Comparison of ENCODE assay signal across 2 cellular contexts in genomic region chr18:22173928-22174301, GRCh38.
TF ChIP-seq lines count a peak whose summit lies in the region.

No MANE protein-coding gene starts in this region.

TF ChIP-seq in liver, 16 proteins besides CTCF, POLR2A, EP300 and RAD21:
- TF ChIP-seq, protein P1, sequence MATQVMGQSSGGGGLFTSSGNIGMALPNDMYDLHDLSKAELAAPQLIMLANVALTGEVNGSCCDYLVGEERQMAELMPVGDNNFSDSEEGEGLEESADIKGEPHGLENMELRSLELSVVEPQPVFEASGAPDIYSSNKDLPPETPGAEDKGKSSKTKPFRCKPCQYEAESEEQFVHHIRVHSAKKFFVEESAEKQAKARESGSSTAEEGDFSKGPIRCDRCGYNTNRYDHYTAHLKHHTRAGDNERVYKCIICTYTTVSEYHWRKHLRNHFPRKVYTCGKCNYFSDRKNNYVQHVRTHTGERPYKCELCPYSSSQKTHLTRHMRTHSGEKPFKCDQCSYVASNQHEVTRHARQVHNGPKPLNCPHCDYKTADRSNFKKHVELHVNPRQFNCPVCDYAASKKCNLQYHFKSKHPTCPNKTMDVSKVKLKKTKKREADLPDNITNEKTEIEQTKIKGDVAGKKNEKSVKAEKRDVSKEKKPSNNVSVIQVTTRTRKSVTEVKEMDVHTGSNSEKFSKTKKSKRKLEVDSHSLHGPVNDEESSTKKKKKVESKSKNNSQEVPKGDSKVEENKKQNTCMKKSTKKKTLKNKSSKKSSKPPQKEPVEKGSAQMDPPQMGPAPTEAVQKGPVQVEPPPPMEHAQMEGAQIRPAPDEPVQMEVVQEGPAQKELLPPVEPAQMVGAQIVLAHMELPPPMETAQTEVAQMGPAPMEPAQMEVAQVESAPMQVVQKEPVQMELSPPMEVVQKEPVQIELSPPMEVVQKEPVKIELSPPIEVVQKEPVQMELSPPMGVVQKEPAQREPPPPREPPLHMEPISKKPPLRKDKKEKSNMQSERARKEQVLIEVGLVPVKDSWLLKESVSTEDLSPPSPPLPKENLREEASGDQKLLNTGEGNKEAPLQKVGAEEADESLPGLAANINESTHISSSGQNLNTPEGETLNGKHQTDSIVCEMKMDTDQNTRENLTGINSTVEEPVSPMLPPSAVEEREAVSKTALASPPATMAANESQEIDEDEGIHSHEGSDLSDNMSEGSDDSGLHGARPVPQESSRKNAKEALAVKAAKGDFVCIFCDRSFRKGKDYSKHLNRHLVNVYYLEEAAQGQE (IDR thresholded peaks at IDR 0.05): no peak
- no peak for TF ChIP-seq JUND (IDR thresholded peaks at IDR 0.05)
- no peak for TF ChIP-seq NR2F2 (IDR thresholded peaks at IDR 0.05)
TF ChIP-seq in liver: peak in this region for 0.

TF ChIP-seq in HepG2, 621 proteins besides CTCF, POLR2A, EP300 and RAD21 (continued from another document):
- TF ChIP-seq SP140L (CRISPR knock-in tag; IDR thresholded peaks at IDR 0.05; ENCODE audit: borderline replicate concordance) (no peak), ERF (CRISPR knock-in tag; IDR thresholded peaks at IDR 0.05) (no peak), ZNF556 (CRISPR knock-in tag; IDR thresholded peaks at IDR 0.05; ENCODE audit: borderline replicate concordance) (no peak), ZNF17 (CRISPR knock-in tag; IDR thresholded peaks at IDR 0.05) (no peak), REPIN1 (CRISPR knock-in tag; IDR thresholded peaks at IDR 0.05; ENCODE audit: borderline replicate concordance, low read depth) (no peak), KDM6A (CRISPR knock-in tag; IDR thresholded peaks at IDR 0.05; ENCODE audit: low read depth) (no peak), GTF2F1 (IDR thresholded peaks at IDR 0.05; ENCODE audit: low read length) (no peak), ZNF205 (CRISPR knock-in tag; IDR thresholded peaks at IDR 0.05) (no peak), SIX4 (CRISPR knock-in tag; IDR thresholded peaks at IDR 0.05) (no peak), PHB2 (IDR thresholded peaks at IDR 0.05; ENCODE audit: partially characterized antibody) (no peak), RBM39 (IDR thresholded peaks at IDR 0.05; ENCODE audit: low read depth, low read length, poor library complexity, severe bottlenecking) (no peak), THAP11 (CRISPR knock-in tag; IDR thresholded peaks at IDR 0.05) (no peak)
- TF ChIP-seq, protein P2, sequence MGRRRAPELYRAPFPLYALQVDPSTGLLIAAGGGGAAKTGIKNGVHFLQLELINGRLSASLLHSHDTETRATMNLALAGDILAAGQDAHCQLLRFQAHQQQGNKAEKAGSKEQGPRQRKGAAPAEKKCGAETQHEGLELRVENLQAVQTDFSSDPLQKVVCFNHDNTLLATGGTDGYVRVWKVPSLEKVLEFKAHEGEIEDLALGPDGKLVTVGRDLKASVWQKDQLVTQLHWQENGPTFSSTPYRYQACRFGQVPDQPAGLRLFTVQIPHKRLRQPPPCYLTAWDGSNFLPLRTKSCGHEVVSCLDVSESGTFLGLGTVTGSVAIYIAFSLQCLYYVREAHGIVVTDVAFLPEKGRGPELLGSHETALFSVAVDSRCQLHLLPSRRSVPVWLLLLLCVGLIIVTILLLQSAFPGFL (CRISPR knock-in tag; IDR thresholded peaks at IDR 0.05): no peak
- TF ChIP-seq, protein P3, sequence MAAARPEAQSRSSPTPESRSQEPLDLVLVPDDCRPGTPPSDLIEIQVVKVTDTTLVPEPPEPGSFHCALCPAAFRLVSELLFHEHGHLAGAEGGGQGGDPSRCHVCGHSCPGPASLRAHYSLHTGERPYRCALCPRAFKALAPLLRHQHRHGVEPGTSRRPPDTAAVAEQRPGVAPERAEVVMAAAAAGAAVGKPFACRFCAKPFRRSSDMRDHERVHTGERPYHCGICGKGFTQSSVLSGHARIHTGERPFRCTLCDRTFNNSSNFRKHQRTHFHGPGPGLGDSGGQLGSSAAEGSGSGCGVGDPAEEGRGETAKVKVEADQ (CRISPR knock-in tag; IDR thresholded peaks at IDR 0.05; ENCODE audit: borderline replicate concordance): no peak
- TF ChIP-seq, protein P4, sequence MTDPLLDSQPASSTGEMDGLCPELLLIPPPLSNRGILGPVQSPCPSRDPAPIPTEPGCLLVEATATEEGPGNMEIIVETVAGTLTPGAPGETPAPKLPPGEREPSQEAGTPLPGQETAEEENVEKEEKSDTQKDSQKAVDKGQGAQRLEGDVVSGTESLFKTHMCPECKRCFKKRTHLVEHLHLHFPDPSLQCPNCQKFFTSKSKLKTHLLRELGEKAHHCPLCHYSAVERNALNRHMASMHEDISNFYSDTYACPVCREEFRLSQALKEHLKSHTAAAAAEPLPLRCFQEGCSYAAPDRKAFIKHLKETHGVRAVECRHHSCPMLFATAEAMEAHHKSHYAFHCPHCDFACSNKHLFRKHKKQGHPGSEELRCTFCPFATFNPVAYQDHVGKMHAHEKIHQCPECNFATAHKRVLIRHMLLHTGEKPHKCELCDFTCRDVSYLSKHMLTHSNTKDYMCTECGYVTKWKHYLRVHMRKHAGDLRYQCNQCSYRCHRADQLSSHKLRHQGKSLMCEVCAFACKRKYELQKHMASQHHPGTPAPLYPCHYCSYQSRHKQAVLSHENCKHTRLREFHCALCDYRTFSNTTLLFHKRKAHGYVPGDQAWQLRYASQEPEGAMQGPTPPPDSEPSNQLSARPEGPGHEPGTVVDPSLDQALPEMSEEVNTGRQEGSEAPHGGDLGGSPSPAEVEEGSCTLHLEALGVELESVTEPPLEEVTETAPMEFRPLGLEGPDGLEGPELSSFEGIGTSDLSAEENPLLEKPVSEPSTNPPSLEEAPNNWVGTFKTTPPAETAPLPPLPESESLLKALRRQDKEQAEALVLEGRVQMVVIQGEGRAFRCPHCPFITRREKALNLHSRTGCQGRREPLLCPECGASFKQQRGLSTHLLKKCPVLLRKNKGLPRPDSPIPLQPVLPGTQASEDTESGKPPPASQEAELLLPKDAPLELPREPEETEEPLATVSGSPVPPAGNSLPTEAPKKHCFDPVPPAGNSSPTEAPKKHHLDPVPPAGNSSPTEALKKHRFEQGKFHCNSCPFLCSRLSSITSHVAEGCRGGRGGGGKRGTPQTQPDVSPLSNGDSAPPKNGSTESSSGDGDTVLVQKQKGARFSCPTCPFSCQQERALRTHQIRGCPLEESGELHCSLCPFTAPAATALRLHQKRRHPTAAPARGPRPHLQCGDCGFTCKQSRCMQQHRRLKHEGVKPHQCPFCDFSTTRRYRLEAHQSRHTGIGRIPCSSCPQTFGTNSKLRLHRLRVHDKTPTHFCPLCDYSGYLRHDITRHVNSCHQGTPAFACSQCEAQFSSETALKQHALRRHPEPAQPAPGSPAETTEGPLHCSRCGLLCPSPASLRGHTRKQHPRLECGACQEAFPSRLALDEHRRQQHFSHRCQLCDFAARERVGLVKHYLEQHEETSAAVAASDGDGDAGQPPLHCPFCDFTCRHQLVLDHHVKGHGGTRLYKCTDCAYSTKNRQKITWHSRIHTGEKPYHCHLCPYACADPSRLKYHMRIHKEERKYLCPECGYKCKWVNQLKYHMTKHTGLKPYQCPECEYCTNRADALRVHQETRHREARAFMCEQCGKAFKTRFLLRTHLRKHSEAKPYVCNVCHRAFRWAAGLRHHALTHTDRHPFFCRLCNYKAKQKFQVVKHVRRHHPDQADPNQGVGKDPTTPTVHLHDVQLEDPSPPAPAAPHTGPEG (CRISPR knock-in tag; IDR thresholded peaks at IDR 0.05): no peak
- TF ChIP-seq, protein P5, sequence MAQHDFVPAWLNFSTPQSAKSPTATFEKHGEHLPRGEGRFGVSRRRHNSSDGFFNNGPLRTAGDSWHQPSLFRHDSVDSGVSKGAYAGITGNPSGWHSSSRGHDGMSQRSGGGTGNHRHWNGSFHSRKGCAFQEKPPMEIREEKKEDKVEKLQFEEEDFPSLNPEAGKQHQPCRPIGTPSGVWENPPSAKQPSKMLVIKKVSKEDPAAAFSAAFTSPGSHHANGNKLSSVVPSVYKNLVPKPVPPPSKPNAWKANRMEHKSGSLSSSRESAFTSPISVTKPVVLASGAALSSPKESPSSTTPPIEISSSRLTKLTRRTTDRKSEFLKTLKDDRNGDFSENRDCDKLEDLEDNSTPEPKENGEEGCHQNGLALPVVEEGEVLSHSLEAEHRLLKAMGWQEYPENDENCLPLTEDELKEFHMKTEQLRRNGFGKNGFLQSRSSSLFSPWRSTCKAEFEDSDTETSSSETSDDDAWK (CRISPR knock-in tag; IDR thresholded peaks at IDR 0.05): no peak
- TF ChIP-seq, protein P6, sequence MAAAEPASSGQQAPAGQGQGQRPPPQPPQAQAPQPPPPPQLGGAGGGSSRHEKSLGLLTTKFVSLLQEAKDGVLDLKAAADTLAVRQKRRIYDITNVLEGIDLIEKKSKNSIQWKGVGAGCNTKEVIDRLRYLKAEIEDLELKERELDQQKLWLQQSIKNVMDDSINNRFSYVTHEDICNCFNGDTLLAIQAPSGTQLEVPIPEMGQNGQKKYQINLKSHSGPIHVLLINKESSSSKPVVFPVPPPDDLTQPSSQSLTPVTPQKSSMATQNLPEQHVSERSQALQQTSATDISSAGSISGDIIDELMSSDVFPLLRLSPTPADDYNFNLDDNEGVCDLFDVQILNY (CRISPR knock-in tag; conservative IDR thresholded peaks at IDR 0.05): no peak
